Comparison of ENCODE assay signal across 9 cellular contexts in genomic region chrX:71178908-71179307, GRCh38. TPM values are rescaled to one million over a fixed set of nuclear protein-coding genes. Genes with fewer than 3 reads are reported as not detected.
DNase-seq lines count a peak whose midpoint lies in the region; ATAC-seq, FAIRE-seq and TF ChIP-seq lines count a peak whose summit lies in the region.
"Had no signal": no experiment of that assay in that cellular context is flagged by ENCODE, and none has a peak within 500 bp of the region (broad histone marks: within the 10 kb centered on the region; RNA-seq: fewer than 3 reads in every experiment).

No MANE protein-coding gene starts in this region.

- no TSS peak for BruUV-seq in Panc1 (replicated peaks; lab: Mats Ljungman, UMichigan)

- H3K9me3 ChIP-seq in Panc1 (ENCODE audit: control insufficient read depth, insufficient read depth, low read depth, low read length), result no peaks in the 10 kb centered on the region

- H4K20me1 ChIP-seq in KMS-11 (ENCODE audit: insufficient read depth), result no peaks in the 10 kb centered on the region

- peak overlapping the region; percentile 49 for H3K27ac Mint-ChIP-seq in activated naive CD4-positive, alpha-beta T cell treated with anti-CD3 and anti-CD28 coated beads, Interleukin-2, amount 10 ng/mL, durations not matched to agents 7 days and 5 days
- H3K27ac Mint-ChIP-seq: activated naive CD8-positive, alpha-beta T cell had no signal

- no peak overlapping the region for H3K4me3 ChIP-seq in KMS-11 (IDR thresholded peaks at IDR 0.05; ENCODE audit: insufficient read depth, low read depth, low read length)
- no peak overlapping the region for H3K4me3 ChIP-seq in Panc1 (ENCODE audit: low read depth in 2 of 2, low read length in 2 of 2)

- H3K4me1 Mint-ChIP-seq in activated naive CD4-positive, alpha-beta T cell treated with anti-CD3 and anti-CD28 coated beads, Interleukin-2, amount 10 ng/mL, durations not matched to agents 7 days and 5 days, result peaks cover 28% of the 10 kb centered on the region

- H3K4me1 ChIP-seq in KMS-11 (ENCODE audit: low read depth, poor library complexity, severe bottlenecking) (peaks cover 9% of the 10 kb centered on the region), Panc1 (ENCODE audit: control insufficient read depth, insufficient read depth, low read length) (no peaks in the 10 kb centered on the region; the same call in none of the 2 replicates)

- no peaks in the 10 kb centered on the region for H3K27me3 Mint-ChIP-seq in activated naive CD4-positive, alpha-beta T cell treated with anti-CD3 and anti-CD28 coated beads, Interleukin-2, amount 10 ng/mL, durations not matched to agents 7 days and 5 days
- H3K27me3 Mint-ChIP-seq: activated naive CD8-positive, alpha-beta T cell had no signal

- no peaks in the 10 kb centered on the region for H3K36me3 ChIP-seq in KMS-11 (ENCODE audit: insufficient read depth)
- H3K36me3 ChIP-seq in Panc1 (ENCODE audit: control insufficient read depth, insufficient read depth, low read length), result no peaks in the 10 kb centered on the region

- DNase-seq in Panc1 (ENCODE audit: low read depth, low spot score) (peak; percentile 50), glomerular visceral epithelial cell (ENCODE audit: extremely low spot score) (peak; percentile 62), posterior cingulate gyrus (peak in 6 of 10 donors; percentile 41 to 90 (median 52))
- DNase-seq in activated naive CD4-positive, alpha-beta T cell treated with anti-CD3 and anti-CD28 coated beads, Interleukin-2, amount 10 ng/mL, durations not matched to agents 7 days and 5 days, result peak; percentile 52

- no peak overlapping the region for H3K4me2 ChIP-seq in KMS-11

- H3K4me3 Mint-ChIP-seq in activated naive CD4-positive, alpha-beta T cell treated with anti-CD3 and anti-CD28 coated beads, Interleukin-2, amount 10 ng/mL, durations not matched to agents 7 days and 5 days, result no peak overlapping the region
- H3K4me3 Mint-ChIP-seq: activated naive CD8-positive, alpha-beta T cell had no signal

- CTCF ChIA-PET in Panc1 (lab: Charles Lee), result interaction anchor here (2.1 kb wide), 1 partner anchor 80 kb away, joined by 4 read pairs; no protein-coding TSS in a partner anchor
- CTCF ChIA-PET in activated naive CD4-positive, alpha-beta T cell treated with anti-CD3 and anti-CD28 coated beads, Interleukin-2, amount 10 ng/mL, durations not matched to agents 7 days and 5 days (lab: Charles Lee), result interaction anchor here (1.1 to 2.9 kb wide), 7 partner anchors 36 to 209 kb away, joined by 3 to 13 read pairs (median 3); no protein-coding TSS in a partner anchor

- H2AFZ ChIP-seq in KMS-11 (ENCODE audit: low read depth), result no peak overlapping the region; the same call in 1 of the 2 replicates

- H3K9ac ChIP-seq in KMS-11, result no peak overlapping the region

- intact Hi-C loops in Panc1 (cut with micrococcal nuclease; ENCODE audit: unreplicated experiment) (loop anchor here (1.0 to 5.0 kb wide), 3 partner anchors 82 to 208 kb away; partner anchors contain the start of gene FOXO4), posterior cingulate gyrus (cut with DNase I) (loop anchor here (2.0 to 5.0 kb wide), 2 partner anchors 82 to 180 kb away; partner anchors contain the start of gene FOXO4)

- H3K36me3 Mint-ChIP-seq in activated naive CD4-positive, alpha-beta T cell treated with anti-CD3 and anti-CD28 coated beads, Interleukin-2, amount 10 ng/mL, durations not matched to agents 7 days and 5 days, result peaks cover 30% of the 10 kb centered on the region
- H3K36me3 Mint-ChIP-seq: activated naive CD8-positive, alpha-beta T cell had no signal

- peak; percentile 31 for FAIRE-seq in G401.6 (lab: Jason Lieb, UNC)

- ATAC-seq in Panc1, result peak; percentile 65; the same call in 1 of the 2 replicates
- ATAC-seq in GM21526 (IDR thresholded peaks at IDR 0.05; ENCODE audit: low FRiP score, unreplicated experiment), result no peak
- no peak for ATAC-seq in HG03460 (IDR thresholded peaks at IDR 0.05; ENCODE audit: unreplicated experiment)

- H3K27ac ChIP-seq in KMS-11 (no peak overlapping the region), Panc1 (ENCODE audit: low read length) (no peak overlapping the region)

- H3K79me2 ChIP-seq in KMS-11 (ENCODE audit: insufficient read depth, low read depth), result no peaks in the 10 kb centered on the region

- no peaks in the 10 kb centered on the region for H3K27me3 ChIP-seq in KMS-11 (ENCODE audit: insufficient read depth, low read depth)
- H3K27me3 ChIP-seq in Panc1 (ENCODE audit: control insufficient read depth, insufficient read depth, low read length), result no peaks in the 10 kb centered on the region

- TF ChIP-seq CTCF in KMS-11 (conservative IDR thresholded peaks at IDR 0.05; ENCODE audit: low read depth, low read length) (peak; percentile 77), Panc1 (IDR thresholded peaks at IDR 0.05) (peak; percentile 74)

- POLR2A ChIA-PET in Panc1 (lab: Charles Lee), result no interaction called here

- in situ Hi-C loops in Panc1 (cut with HindIII; ENCODE audit: low pct_unique_long_range_greater_than_20kb, low sequenced_read_pairs), result no loop called here

- H3K9me3 Mint-ChIP-seq in activated naive CD4-positive, alpha-beta T cell treated with anti-CD3 and anti-CD28 coated beads, Interleukin-2, amount 10 ng/mL, durations not matched to agents 7 days and 5 days, result no peaks in the 10 kb centered on the region

RNA-seq across cellular contexts. Expression of gene NLGN3, which starts 34.3 kb away (rescaled TPM):
- total RNA-seq in Panc1 (2021; ENCODE audit: unreplicated experiment), result 0.28 TPM
- polyA plus RNA-seq in Panc1 (2012; ENCODE audit: insufficient read length), result 0.16 TPM

RNA-seq across cellular contexts. Expression of gene GJB1, which starts 44.1 kb away (rescaled TPM):
- total RNA-seq in Panc1 (2021; ENCODE audit: unreplicated experiment), result 0.28 TPM
- not detected for polyA plus RNA-seq in Panc1 (2012; ENCODE audit: insufficient read length)
